In genomic region chr13:99501135-99501951, GRCh38 we compare ENCODE assay signal across 8 cellular contexts. TPM values are rescaled to one million over a fixed set of nuclear protein-coding genes. Genes with fewer than 3 reads are reported as not detected.
DNase-seq lines count a peak whose midpoint lies in the region; ATAC-seq lines count a peak whose summit lies in the region.

TM9SF2 (plus strand) TSS chr13:99501472; CDS start chr13:99501607, 135 bp downstream.

- peak within 1 kb of the TSS; percentile 98 for H3K4me2 ChIP-seq in BLaER1

- H3K27me3 ChIP-seq in BLaER1: no peaks in the 10 kb centered on the region

- peak within 1 kb of the TSS; percentile 85 for H3K27ac ChIP-seq in BLaER1

- peaks cover 39% of the 10 kb centered on the region for H4K20me1 ChIP-seq in BLaER1

- H3K4me3 ChIP-seq in BLaER1: peak within 1 kb of the TSS; percentile 84

- H3K4me1 ChIP-seq in BLaER1: peaks cover 83% of the 10 kb centered on the region

- DNase-seq in NCI-H748 (lab: John Stamatoyannopoulos, UW; ENCODE audit: unreplicated experiment) (peak; percentile 97), dedifferentiated amniotic fluid mesenchymal stem cell (ENCODE audit: extremely low spot score) (peak; percentile 98), left lobe of liver (ENCODE audit: low spot score) (peak; percentile 98)
- DNase-seq in activated CD4-positive, alpha-beta T cell treated with anti-CD3 and anti-CD28 coated beads, Interleukin-2, amount 50 U/mL, for 1 hour: peak; percentile 96
- peak; percentile 88 for DNase-seq in stimulated activated CD4-positive, alpha-beta T cell treated with anti-CD3 and anti-CD28 coated beads, Interleukin-2, amount 100 ng/mL, for 4 hours (ENCODE audit: low read depth)

- H3K9ac ChIP-seq in BLaER1: peak within 1 kb of the TSS; percentile 87

- 0 out of 2 replicates have a peak, but pooled peaks cover 3% of the 10 kb centered on the region for H3K9me3 ChIP-seq in BLaER1

- peak; percentile 44 for ATAC-seq in GM19328 (IDR thresholded peaks at IDR 0.05; ENCODE audit: unreplicated experiment)
- ATAC-seq in HG03520 (IDR thresholded peaks at IDR 0.05; ENCODE audit: unreplicated experiment): peak; percentile 42
- peak; percentile 63 for ATAC-seq in left lobe of liver

- H3K36me3 ChIP-seq in BLaER1: no peaks in the 10 kb centered on the region

RNA-seq across cellular contexts. Expression of gene TM9SF2, which starts in this region (rescaled TPM):
- total RNA-seq in left lobe of liver: 90.8 TPM

Comparison
In these comparisons a context has a peak if more than half of its experiments do, and no peak if none do; other contexts are left out.
1. Peak in every context shown above with its lines: DNase-seq, ATAC-seq, H3K4me3 ChIP-seq and H3K27ac ChIP-seq.